26 cellular contexts compared by ENCODE assay signal in the genomic region with DNA sequence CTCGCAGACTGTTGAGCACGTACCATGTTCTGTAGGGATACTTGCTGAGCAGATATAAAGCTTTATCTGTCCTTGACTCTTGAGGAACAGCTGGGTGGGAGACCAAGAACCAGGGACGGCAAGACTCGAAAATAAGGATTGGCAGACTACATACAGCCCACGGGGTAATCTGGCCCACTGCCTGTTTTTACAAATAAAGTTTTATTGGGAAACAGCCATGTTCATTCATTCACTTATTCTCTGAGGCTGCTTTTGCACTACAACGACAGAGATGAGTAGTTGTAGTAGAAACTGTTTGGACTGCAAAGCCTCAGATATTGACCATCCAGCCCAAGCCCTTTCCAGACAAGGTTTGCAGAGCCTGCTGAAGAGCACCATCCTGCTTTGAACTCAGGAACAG.
"Had no signal": no experiment of that assay in that cellular context is flagged by ENCODE, and none has a peak within 500 bp of the region (broad histone marks: within the 10 kb centered on the region; RNA-seq: fewer than 3 reads in every experiment).

No MANE protein-coding gene starts in this region.

- H3K36me3 ChIP-seq: gastrocnemius medialis, heart left ventricle, left lung, lower lobe of right lung had no signal

- H3K27ac ChIP-seq: coronary artery, dorsolateral prefrontal cortex, epithelial cell of prostate, esophagus squamous epithelium, gastrocnemius medialis, heart left ventricle, hepatocyte, left lung, lower lobe of right lung had no signal

- H3K27me3 ChIP-seq: dorsolateral prefrontal cortex, esophagus squamous epithelium, gastrocnemius medialis, heart left ventricle, hepatocyte, left lung had no signal

- H3K4me3 ChIP-seq: coronary artery, dorsolateral prefrontal cortex, esophagus squamous epithelium, gastrocnemius medialis, heart left ventricle, hepatocyte, left lung, lower lobe of right lung, mucosa of descending colon had no signal

- H3K4me2 ChIP-seq: hepatocyte had no signal

- H3K9me3 ChIP-seq: gastrocnemius medialis, left lung, mucosa of descending colon had no signal

- ATAC-seq: esophagus mucosa, gastrocnemius medialis, heart left ventricle, left cardiac atrium, left lung, left ventricle myocardium superior, lower lobe of right lung, mucosa of descending colon had no signal

- H2AFZ ChIP-seq: hepatocyte had no signal

- DNase-seq: dermis blood vessel endothelial cell; dorsolateral prefrontal cortex; effector CD4-positive, alpha-beta T cell; effector memory CD4-positive, alpha-beta T cell; erythroblast; esophagus squamous epithelium; foreskin fibroblast; foreskin melanocyte; gastrocnemius medialis; left cardiac atrium; left ventricle myocardium superior; lower lobe of right lung; mesenchymal stem cell; naive B cell had no signal

- H3K9me3 Mint-ChIP-seq: mesothelial cell of epicardium had no signal

- H3K4me1 ChIP-seq: lower lobe of right lung had no signal

- FAIRE-seq: colon, endometrium, islet of Langerhans, keratinocyte had no signal

- H3K79me2 ChIP-seq: hepatocyte had no signal

- H3K4me3 Mint-ChIP-seq: mesothelial cell of epicardium had no signal

- H3K27ac Mint-ChIP-seq: mesothelial cell of epicardium had no signal
